9 cellular contexts compared by ENCODE assay signal in genomic region chr7:28411876-28412662, GRCh38. TPM values are rescaled to one million over a fixed set of nuclear protein-coding genes. Genes with fewer than 3 reads are reported as not detected.
DNase-seq lines count a peak whose midpoint lies in the region; ATAC-seq, FAIRE-seq and TF ChIP-seq lines count a peak whose summit lies in the region.
"Had no signal": no experiment of that assay in that cellular context is flagged by ENCODE, and none has a peak within 500 bp of the region (broad histone marks: within the 10 kb centered on the region; RNA-seq: fewer than 3 reads in every experiment).

TSS of gene CREB5 (plus strand) at chr7:28412518. CDS start at chr7:28412915, 397 bp downstream.

- no peak within 1 kb of the TSS for H3K4ac ChIP-seq in mesendoderm (ENCODE audit: low read depth, low read length)

- TF ChIP-seq POLR2A in GM12878 (IDR thresholded peaks at IDR 0.05; ENCODE audit: low read depth, low read length): peak; percentile 32; the same call in 1 of the 2 replicates
- TF ChIP-seq POLR2A in vagina (IDR thresholded peaks at IDR 0.05): no peak

- H4K8ac ChIP-seq in mesendoderm (ENCODE audit: low read depth, low read length): no peak within 1 kb of the TSS

- no peaks in the 10 kb centered on the region for H3K36me3 ChIP-seq in heart right ventricle
- no peaks in the 10 kb centered on the region; a peak in 1 of 4 replicates for H3K36me3 ChIP-seq in GM12878 (ENCODE audit: control insufficient read depth in 2 of 2, insufficient read depth in 2 of 2, low read length in 1 of 2)
- no peaks in the 10 kb centered on the region for H3K36me3 ChIP-seq in mesendoderm (ENCODE audit: control insufficient read depth, insufficient read depth, low read length)
- no peaks in the 10 kb centered on the region for H3K36me3 ChIP-seq in vagina

- peak within 1 kb of the TSS; percentile 46 to 94 (median 78) for H3K4me3 ChIP-seq in heart right ventricle
- H3K4me3 ChIP-seq in GM12878: no peak within 1 kb of the TSS
- H3K4me3 ChIP-seq in mesendoderm (ENCODE audit: low read length): no peak within 1 kb of the TSS
- peak within 1 kb of the TSS; percentile 56 to 60 for H3K4me3 ChIP-seq in vagina

- no peaks in the 10 kb centered on the region for H4K20me1 ChIP-seq in GM12878 (ENCODE audit: control insufficient read depth, insufficient read depth)

- H3K9ac ChIP-seq in GM12878 (ENCODE audit: control insufficient read depth, insufficient read depth, low read length): 0 out of 2 replicates have a peak within 1 kb of the TSS, but pooled peaks have one; percentile 4
- H3K9ac ChIP-seq in mesendoderm (ENCODE audit: low read length): no peak within 1 kb of the TSS

- TF ChIP-seq EP300 in GM12878 (IDR thresholded peaks at IDR 0.05; ENCODE audit: borderline replicate concordance in 1 of 2, control insufficient read depth in 1 of 2, low read depth in 2 of 2, low read length in 2 of 2): no peak

- H3K56ac ChIP-seq in mesendoderm (ENCODE audit: low read length): no peak within 1 kb of the TSS

- H3K23ac ChIP-seq in mesendoderm (ENCODE audit: low read length): no peak within 1 kb of the TSS

- SMC1A ChIA-PET in GM12878 (lab: Charles Lee; ENCODE audit: uncharacterized antibody, unreplicated experiment): interaction anchor here (0.6 to 6.7 kb wide), 39 partner anchors 18 to 441 kb away, joined by 3 to 120 read pairs (median 4); no protein-coding TSS in a partner anchor

- H3K27me3 ChIP-seq in heart right ventricle: peaks cover 0 to 66% (median 0%) of the 10 kb centered on the region in 7 donors
- peaks cover 0 to 14% of the 10 kb centered on the region in 2 experiments; a peak in 2 of 4 replicates for H3K27me3 ChIP-seq in GM12878 (replicated peaks in 1 of 2; ENCODE audit: control insufficient read depth in 2 of 2, insufficient read depth in 2 of 2, low read length in 1 of 2)
- H3K27me3 ChIP-seq in mesendoderm (ENCODE audit: insufficient read depth, low read length, poor library complexity): peaks cover 7% of the 10 kb centered on the region
- no peaks in the 10 kb centered on the region for H3K27me3 ChIP-seq in vagina

- peak; percentile 67 for TF ChIP-seq RAD21 in GM12878 (IDR thresholded peaks at IDR 0.05; ENCODE audit: insufficient read depth, low read depth, low read length)

- H3K79me1 ChIP-seq in mesendoderm (ENCODE audit: low read length): no peaks in the 10 kb centered on the region

- no peak within 1 kb of the TSS for H3K18ac ChIP-seq in mesendoderm (ENCODE audit: low read length)

- no peak for FAIRE-seq in GM12878 (lab: Jason Lieb, UNC)

- intact Hi-C loops in heart right ventricle (cut with DNase I) (loop anchor here in 5 of 10 donors (5.0 to 10.0 kb wide), 5 partner anchors 120 to 275 kb away; no protein-coding TSS in a partner anchor), left ventricle myocardium superior (cut with micrococcal nuclease) (no loop called here), GM12878 (cut with micrococcal nuclease; ENCODE audit: unreplicated experiment) (loop anchor here (1.0 to 2.0 kb wide), 4 partner anchors 31 to 215 kb away; no protein-coding TSS in a partner anchor), vagina (cut with DNase I) (no loop called here)

- ATAC-seq in heart right ventricle (no peak), left ventricle myocardium superior (no peak), GM12878 (peak; percentile 44), GM21526 (IDR thresholded peaks at IDR 0.05; ENCODE audit: low FRiP score, unreplicated experiment) (no peak)

- no peaks in the 10 kb centered on the region for H3K9me3 ChIP-seq in heart right ventricle
- no peaks in the 10 kb centered on the region for H3K9me3 ChIP-seq in GM12878 (replicated peaks; ENCODE audit: control insufficient read depth, insufficient read depth, low read length)
- no peaks in the 10 kb centered on the region for H3K9me3 ChIP-seq in vagina

- H4K5ac ChIP-seq in mesendoderm (ENCODE audit: low read length): no peak within 1 kb of the TSS

- BruUV-seq in GM12878 (replicated peaks; lab: Mats Ljungman, UMichigan): TSS peak; percentile 39

- H3K4me2 ChIP-seq in GM12878 (ENCODE audit: control insufficient read depth, insufficient read depth): peak within 1 kb of the TSS; percentile 28; the same call in 1 of the 2 replicates
- H3K4me2 ChIP-seq in mesendoderm (ENCODE audit: low read length): no peak within 1 kb of the TSS

- H2BK15ac ChIP-seq in mesendoderm (replicated peaks; ENCODE audit: low read depth): no peak within 1 kb of the TSS

- no peak within 1 kb of the TSS for H2AFZ ChIP-seq in GM12878 (ENCODE audit: control insufficient read depth, low read depth, low read length)

- H2BK120ac ChIP-seq in mesendoderm (ENCODE audit: low read depth, low read length): no peak within 1 kb of the TSS

- CTCF ChIA-PET in GM12878 (lab: Yijun Ruan, JAX): interaction anchor here (0.5 to 4.7 kb wide), 29 partner anchors 12 to 443 kb away, joined by 3 to 48 read pairs (median 3); no protein-coding TSS in a partner anchor

- H3K27ac ChIP-seq in heart right ventricle: peak within 1 kb of the TSS in 5 of 10 donors; percentile 80 to 99 (median 95)
- H3K27ac ChIP-seq in GM12878 (ENCODE audit: control insufficient read depth, insufficient read depth): no peak within 1 kb of the TSS; the same call in none of the 2 replicates
- H3K27ac ChIP-seq in mesendoderm (ENCODE audit: low read depth, low read length): no peak within 1 kb of the TSS
- H3K27ac ChIP-seq in vagina: no peak within 1 kb of the TSS

- no peak within 1 kb of the TSS for H2AK5ac ChIP-seq in mesendoderm (ENCODE audit: low read length)

- 61 to 66% methylated on average over 8 of the region's 8 CpGs for WGBS in heart right ventricle, 2 donors
- 53% methylated on average over 8 of the region's 8 CpGs for WGBS in GM12878 (ENCODE audit: insufficient coverage, insufficient replicate concordance, low lambda C conversion rate, missing lambda C conversion rate)
- WGBS in mesendoderm (ENCODE audit: extremely low coverage, insufficient coverage, low lambda C conversion rate): no CpG with 5 or more reads among the region's 8 CpGs

- in situ Hi-C loops in GM12878 (cut with MboI): no loop called here

- POLR2A ChIA-PET in GM12878 (lab: Charles Lee): interaction anchor here (0.6 to 8.3 kb wide), 12 partner anchors 20 to 289 kb away, joined by 3 to 88 read pairs (median 6); no protein-coding TSS in a partner anchor

- RAD21 ChIA-PET in GM12878 (lab: Charles Lee; ENCODE audit: unreplicated experiment): interaction anchor here (0.7 to 8.5 kb wide), 22 partner anchors 22 to 442 kb away, joined by 3 to 156 read pairs (median 4); no protein-coding TSS in a partner anchor

- H3K4me1 ChIP-seq in heart right ventricle (peaks cover 0 to 48% (median 31%) of the 10 kb centered on the region in 9 donors), GM12878 (ENCODE audit: control insufficient read depth, insufficient read depth, low read length) (0 out of 2 replicates have a peak, but pooled peaks cover 2% of the 10 kb centered on the region), mesendoderm (ENCODE audit: control insufficient read depth, low read depth, low read length) (peaks cover 5% of the 10 kb centered on the region), vagina (peaks cover 39% of the 10 kb centered on the region)

- peak in 1 of 2 donors; percentile 29 for DNase-seq in heart right ventricle
- no peak for DNase-seq in left ventricle myocardium superior
- DNase-seq in GM12878 (ENCODE audit: low read depth, low spot score): no peak
- DNase-seq in mesendoderm: peak; percentile 66
- no peak for DNase-seq in vagina (ENCODE audit: extremely low spot score in 2 of 2)
- DNase-seq in RPMI8226: no peak
- DNase-seq in stimulated activated CD4-positive, alpha-beta T cell treated with anti-CD3 and anti-CD28 coated beads, Interleukin-1b, Interleukin-23, amount 100 ng/mL, for 48 hours: no peak
- DNase-seq: stimulated activated CD4-positive, alpha-beta T cell treated with anti-CD3 and anti-CD28 coated beads, Interleukin-12 subunit alpha, Interleukin-12 subunit beta, amount 100 ng/mL, for 4 hours had no signal

- no peak within 1 kb of the TSS for H2BK5ac ChIP-seq in mesendoderm (ENCODE audit: low read length)

- TF ChIP-seq CTCF in heart right ventricle (IDR thresholded peaks at IDR 0.05): peak in 4 of 9 donors; percentile 19 to 52 (median 47)
- TF ChIP-seq CTCF in GM12878 (IDR thresholded peaks at IDR 0.05 in 2 of 3, conservative IDR thresholded peaks at IDR 0.05 in 1 of 3; ENCODE audit: control insufficient read depth in 2 of 3, extremely low read depth in 1 of 3, insufficient read depth in 1 of 3, low read depth in 3 of 3, low read length in 3 of 3): peak; percentile 27 to 58 (median 36); a peak in 4 of 6 replicates
- no peak for TF ChIP-seq CTCF in vagina (IDR thresholded peaks at IDR 0.05)

- H3K79me2 ChIP-seq in GM12878 (ENCODE audit: control insufficient read depth, insufficient read depth, low read length): no peaks in the 10 kb centered on the region
- H3K79me2 ChIP-seq in mesendoderm (ENCODE audit: control insufficient read depth, insufficient read depth, low read length): no peaks in the 10 kb centered on the region

TF ChIP-seq in GM12878, 131 proteins besides CTCF, POLR2A, EP300 and RAD21 (continues in another document):
- TF ChIP-seq SREBF2 (IDR thresholded peaks at IDR 0.05; ENCODE audit: low read length): no peak
- TF ChIP-seq NR2C2 (IDR thresholded peaks at IDR 0.05; ENCODE audit: borderline replicate concordance, control insufficient read depth, insufficient read length, low read depth): no peak

RNA-seq across cellular contexts. Expression of gene CREB5, which starts in this region (rescaled TPM):
- total RNA-seq in heart right ventricle: 100 to 1,000 TPM in 1 of 10 donors, 10 to 100 TPM in 6, 1 to 10 TPM in 3; 4.7 to 170 (median 21.9) TPM
- 10 to 100 TPM; 12.9 to 16.7 TPM for polyA plus RNA-seq in heart right ventricle
- 4.5 TPM for total RNA-seq in left ventricle myocardium superior
- 709 and 724 TPM in 2 replicates for total RNA-seq in GM12878 (2013; cell fraction: nucleolus; rRNA removed)
- 74.1 and 75.6 TPM in 2 replicates for total RNA-seq in GM12878 (2014; rRNA removed)
- total RNA-seq in GM12878 (2014; rRNA removed; fragmentation: Illumina TruSeq; extraction: Trizol): 50.0 and 61.2 TPM in 2 replicates
- 65.7 and 66.8 TPM in 2 replicates for total RNA-seq in GM12878 (2021)
- 6.7 TPM for polyA plus RNA-seq in GM12878 (2011; ENCODE audit: low read depth)
- 42.0 and 60.2 TPM in 2 replicates for polyA plus RNA-seq in GM12878 (2011; rRNA removed)
- 54.0 and 54.3 TPM in 2 replicates for polyA plus RNA-seq in GM12878 (2011; cell fraction: cytosol; rRNA removed)
- polyA plus RNA-seq in GM12878 (2011; cell fraction: nucleus; rRNA removed): 268 and 302 TPM in 2 replicates
- 8.8 and 12.5 TPM in 2 replicates for polyA plus RNA-seq in GM12878 (2012)
- 50.9 and 64.8 TPM in 2 replicates for polyA plus RNA-seq in GM12878 (2014; fragmentation: Illumina TruSeq; extraction: Trizol)
- polyA plus RNA-seq in GM12878 (2014; fragmentation: Nextera tagmentation; extraction: Ambion mirVana): 10 to 100 TPM; 12.9 to 29.2 TPM
- polyA plus RNA-seq in GM12878 (2014; rRNA removed): 46.9 and 55.0 TPM in 2 replicates
- 10 to 100 TPM; 50.6 to 57.0 TPM for polyA plus RNA-seq in GM12878 (2016; fragmentation: Nextera tagmentation; extraction: Ambion mirVana)
- polyA minus RNA-seq in GM12878 (2011; rRNA and poly(A)+ RNA removed): 136 and 141 TPM in 2 replicates
- polyA minus RNA-seq in GM12878 (2011; cell fraction: cytosol; rRNA and poly(A)+ RNA removed): 24.7 TPM in 2 replicates
- polyA minus RNA-seq in GM12878 (2011; cell fraction: nucleus; rRNA and poly(A)+ RNA removed): 193 and 361 TPM in 2 replicates
- 8.3 TPM for polyA plus RNA-seq in mesendoderm (2013, experiment 1 of 2)
- 8.6 TPM for polyA plus RNA-seq in mesendoderm (2013, experiment 2 of 2)
- total RNA-seq in vagina: 23.1 TPM

Comparison
In these comparisons a context has a peak if more than half of its experiments do, and no peak if none do; other contexts are left out.
1. H3K4me3 ChIP-seq: peak in heart right ventricle (10 of 10) and vagina (2 of 2); none in GM12878 (single experiment) and mesendoderm (single experiment).
2. CTCF ChIP-seq: peak in GM12878 (3 of 3); none in vagina (0 of 3).